In genomic region chr12:80316141-80316700, GRCh38 we compare ENCODE assay signal across 16 cellular contexts.
DNase-seq lines count a peak whose midpoint lies in the region; ATAC-seq, FAIRE-seq and TF ChIP-seq lines count a peak whose summit lies in the region.
"Had no signal": no experiment of that assay in that cellular context is flagged by ENCODE, and none has a peak within 500 bp of the region (broad histone marks: within the 10 kb centered on the region; RNA-seq: fewer than 3 reads in every experiment).

No MANE protein-coding gene starts in this region.

- H3K36me3 ChIP-seq in adipocyte (ENCODE audit: control insufficient read depth, insufficient read depth, low read length, severe bottlenecking) (no peaks in the 10 kb centered on the region), right lobe of liver (no peaks in the 10 kb centered on the region)

- DNase-seq in DMS53 (lab: John Stamatoyannopoulos, UW) (peak; percentile 22), DMS53 treated with DMSO at 0.1 percent for 48 hours (lab: John Stamatoyannopoulos, UW; ENCODE audit: unreplicated experiment) (no peak), HT-29 (ENCODE audit: low spot score) (peak; percentile 13), adipocyte (ENCODE audit: low read depth) (peak; percentile 25), inferior parietal cortex (ENCODE audit: extremely low spot score) (peak; percentile 54), right lobe of liver (no peak), HTR-8/SVneo (ENCODE audit: insufficient read length, low spot score) (no peak)
- DNase-seq: 8988T; CD8-positive, alpha-beta T cell; GF-D8; NCI-H1105; NCI-H2029 treated with DMSO at 0.1 percent for 48 hours; NCI-H524 treated with DMSO at 0.1 percent for 48 hours had no signal

- TF ChIP-seq CTCF in right lobe of liver (IDR thresholded peaks at IDR 0.05) = no peak

- TF ChIP-seq POLR2A in right lobe of liver (IDR thresholded peaks at IDR 0.05) = no peak

- 66% methylated on average over 5 of the region's 5 CpGs for WGBS in right lobe of liver (ENCODE audit: insufficient coverage, low coverage, low lambda C conversion rate, missing lambda C conversion rate)

- H3K4me3 ChIP-seq in adipocyte (ENCODE audit: low read length) (no peak overlapping the region), right lobe of liver (no peak overlapping the region)

- H3K4me1 ChIP-seq in adipocyte (ENCODE audit: control insufficient read depth, insufficient read depth, low read length) (peaks cover 5% of the 10 kb centered on the region), right lobe of liver (no peaks in the 10 kb centered on the region)

- H3K27ac ChIP-seq in right lobe of liver = no peak overlapping the region
- H3K27ac ChIP-seq: RWPE1 had no signal

- H3K9me3 ChIP-seq in adipocyte (ENCODE audit: control insufficient read depth, low read length) = no peaks in the 10 kb centered on the region
- H3K9me3 ChIP-seq in right lobe of liver = no peaks in the 10 kb centered on the region

- no peak for FAIRE-seq in HTR-8/SVneo (lab: Jason Lieb, UNC)
- FAIRE-seq: GM12892 had no signal

- no peak for ATAC-seq in right lobe of liver
- ATAC-seq in GM18907 (IDR thresholded peaks at IDR 0.05; ENCODE audit: unreplicated experiment) = no peak
- ATAC-seq: CD8-positive, alpha-beta T cell had no signal

- intact Hi-C loops in right lobe of liver (cut with DNase I) = no loop called here

- no peaks in the 10 kb centered on the region for H3K27me3 ChIP-seq in adipocyte (replicated peaks; ENCODE audit: control insufficient read depth, insufficient read depth, low read length)
- H3K27me3 ChIP-seq in right lobe of liver = no peaks in the 10 kb centered on the region

- no peak overlapping the region for H3K9ac ChIP-seq in adipocyte (ENCODE audit: low read length)

Comparison
In these comparisons a context has a peak if more than half of its experiments do, and no peak if none do; other contexts are left out.
1. DNase-seq: peak in DMS53 (single experiment), HT-29 (single experiment), adipocyte (single experiment) and inferior parietal cortex (single experiment); none in DMS53 treated with DMSO at 0.1 percent for 48 hours (single experiment), right lobe of liver (0 of 3) and HTR-8/SVneo (single experiment).